ENCODE assay signal across 1 cellular context in genomic region chr6:150005761-150006651, GRCh38.
TF ChIP-seq lines count a peak whose summit lies in the region.

No MANE protein-coding gene starts in this region.

TF ChIP-seq in GM23338, 12 proteins besides CTCF, POLR2A, EP300 and RAD21 (continued from another document):
- TF ChIP-seq EZH2 (IDR thresholded peaks at IDR 0.05; ENCODE audit: low read depth, unreplicated experiment), result no peak
